Comparison of ENCODE assay signal across 13 cellular contexts in the genomic region with DNA sequence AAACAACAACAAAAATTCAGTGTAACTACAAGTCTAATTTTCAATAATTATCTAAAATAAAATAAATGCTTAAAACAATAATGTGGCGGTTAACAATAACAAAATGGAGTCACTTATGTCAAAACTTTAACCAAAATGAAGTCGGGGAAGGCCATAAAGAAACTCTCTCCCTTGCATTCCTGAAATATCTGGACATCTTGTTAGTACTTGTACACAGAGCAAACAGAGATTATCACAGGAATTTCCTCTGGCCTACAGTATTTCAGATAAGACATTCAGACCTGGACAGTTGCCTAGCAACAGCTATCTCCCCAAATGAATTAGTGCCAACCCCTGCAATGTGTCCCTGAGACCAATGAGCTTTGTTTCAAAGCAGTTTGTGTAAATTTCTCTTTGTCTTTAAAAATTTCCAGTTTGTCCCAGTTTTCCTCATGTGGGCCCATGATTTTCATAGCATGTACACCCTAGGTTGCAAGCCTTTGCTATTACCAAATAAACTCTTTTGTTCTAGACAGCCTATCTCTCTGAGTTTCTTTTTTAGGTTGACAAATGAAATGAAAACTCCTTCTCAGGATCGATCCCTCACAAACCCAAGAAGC.
DNase-seq lines count a peak whose midpoint lies in the region; ATAC-seq and TF ChIP-seq lines count a peak whose summit lies in the region.
"Had no signal": no experiment of that assay in that cellular context is flagged by ENCODE, and none has a peak within 500 bp of the region (broad histone marks: within the 10 kb centered on the region; RNA-seq: fewer than 3 reads in every experiment).

No MANE protein-coding gene starts in this region.

- no peak overlapping the region for H3K4me2 ChIP-seq in GM23338
- H3K4me2 ChIP-seq in neural progenitor cell: no peak overlapping the region

- peaks cover 11% of the 10 kb centered on the region for H3K4me1 ChIP-seq in GM23338 (ENCODE audit: insufficient read depth)
- H3K4me1 ChIP-seq in neural progenitor cell: no peaks in the 10 kb centered on the region
- H3K4me1 ChIP-seq in uterus: peaks cover 0 to 3% of the 10 kb centered on the region in 2 donors

- H3F3A ChIP-seq in GM23338 (replicated peaks; ENCODE audit: low read depth) (no peaks in the 10 kb centered on the region), neural progenitor cell (ENCODE audit: low read depth) (no peaks in the 10 kb centered on the region)

- no peaks in the 10 kb centered on the region for H3K27me3 ChIP-seq in GM23338 (ENCODE audit: insufficient read depth)
- no peaks in the 10 kb centered on the region for H3K27me3 ChIP-seq in neural progenitor cell
- no peaks in the 10 kb centered on the region for H3K27me3 ChIP-seq in uterus

- DNase-seq in GM23338 (ENCODE audit: low spot score): peak; percentile 21
- DNase-seq in SK-N-DZ (ENCODE audit: low spot score): peak; percentile 45
- DNase-seq in fibroblast of pulmonary artery (ENCODE audit: low read depth): peak; percentile 96
- peak; percentile 24 for DNase-seq in neural progenitor cell (ENCODE audit: low spot score)
- no peak for DNase-seq in uterus
- no peak for DNase-seq in lower leg skin (ENCODE audit: low spot score in 2 of 2)
- DNase-seq in MV-4-11 (lab: John Stamatoyannopoulos, UW): no peak
- DNase-seq in COLO829 (ENCODE audit: low spot score): no peak
- DNase-seq: activated CD4-positive, alpha-beta T cell treated with anti-CD3 and anti-CD28 coated beads, Interleukin-2, amount 10 ng/mL, durations not matched to agents 24 days and 14 days; foreskin melanocyte; naive thymus-derived CD4-positive, alpha-beta T cell; NCI-H1048; stimulated activated CD4-positive, alpha-beta T cell treated with anti-CD3 and anti-CD28 coated beads, Interleukin-2, amount 100 ng/mL, for 48 hours had no signal

- peaks cover 8% of the 10 kb centered on the region for H3K9me3 Mint-ChIP-seq in GM23338
- H3K9me3 Mint-ChIP-seq in neural progenitor cell: peaks cover 10% of the 10 kb centered on the region

- ATAC-seq in GM23338: no peak
- ATAC-seq: naive thymus-derived CD4-positive, alpha-beta T cell had no signal

- TF ChIP-seq POLR2A in uterus (IDR thresholded peaks at IDR 0.05): no peak
- TF ChIP-seq POLR2A in lower leg skin (IDR thresholded peaks at IDR 0.05): no peak

- H3K9ac ChIP-seq in neural progenitor cell: no peak overlapping the region

- no peaks in the 10 kb centered on the region for H4K20me1 ChIP-seq in GM23338 (replicated peaks; ENCODE audit: insufficient read depth)
- no peaks in the 10 kb centered on the region for H4K20me1 ChIP-seq in neural progenitor cell (ENCODE audit: low read depth)

- H3K27ac ChIP-seq in GM23338 (ENCODE audit: low read depth): no peak overlapping the region
- H3K27ac ChIP-seq in neural progenitor cell: no peak overlapping the region
- H3K27ac ChIP-seq in uterus: no peak overlapping the region

- H2AFZ ChIP-seq in GM23338 (no peak overlapping the region), neural progenitor cell (replicated peaks) (no peak overlapping the region)

- H3K27ac Mint-ChIP-seq in GM23338 (no peak overlapping the region), neural progenitor cell (no peak overlapping the region)
- H3K27ac Mint-ChIP-seq: activated CD4-positive, alpha-beta T cell treated with anti-CD3 and anti-CD28 coated beads, Interleukin-2, amount 10 ng/mL, durations not matched to agents 24 days and 14 days; naive thymus-derived CD4-positive, alpha-beta T cell had no signal

- WGBS in lower leg skin, 2 donors: 73 to 79% methylated on average over 3 of the region's 3 CpGs

- H3K9me2 ChIP-seq in GM23338 (ENCODE audit: insufficient read depth): no peaks in the 10 kb centered on the region

- no peaks in the 10 kb centered on the region for H3K79me2 ChIP-seq in GM23338 (replicated peaks; ENCODE audit: insufficient read depth)
- peaks cover 3% of the 10 kb centered on the region for H3K79me2 ChIP-seq in neural progenitor cell (ENCODE audit: low read depth)

- no peaks in the 10 kb centered on the region for H3K9me3 ChIP-seq in neural progenitor cell (ENCODE audit: low read depth)
- no peaks in the 10 kb centered on the region for H3K9me3 ChIP-seq in uterus

- H3K4me1 Mint-ChIP-seq in GM23338: peaks cover 10% of the 10 kb centered on the region
- H3K4me1 Mint-ChIP-seq in neural progenitor cell: peaks cover 11% of the 10 kb centered on the region
- H3K4me1 Mint-ChIP-seq: activated CD4-positive, alpha-beta T cell treated with anti-CD3 and anti-CD28 coated beads, Interleukin-2, amount 10 ng/mL, durations not matched to agents 24 days and 14 days; naive thymus-derived CD4-positive, alpha-beta T cell had no signal

- H3K4me3 Mint-ChIP-seq in GM23338: no peak overlapping the region
- no peak overlapping the region for H3K4me3 Mint-ChIP-seq in neural progenitor cell
- H3K4me3 Mint-ChIP-seq: activated CD4-positive, alpha-beta T cell treated with anti-CD3 and anti-CD28 coated beads, Interleukin-2, amount 10 ng/mL, durations not matched to agents 24 days and 14 days; naive thymus-derived CD4-positive, alpha-beta T cell had no signal

- H3K36me3 ChIP-seq in GM23338 (ENCODE audit: insufficient read depth) (no peaks in the 10 kb centered on the region), neural progenitor cell (no peaks in the 10 kb centered on the region), uterus (no peaks in the 10 kb centered on the region)

- H3K36me3 Mint-ChIP-seq in GM23338 (ENCODE audit: low read depth): peaks cover 14% of the 10 kb centered on the region; the same call in 2 of the 3 replicates
- H3K36me3 Mint-ChIP-seq in neural progenitor cell: peaks cover 11% of the 10 kb centered on the region

- no peaks in the 10 kb centered on the region for H3K27me3 Mint-ChIP-seq in GM23338 (ENCODE audit: insufficient read depth, low read depth, poor library complexity)
- H3K27me3 Mint-ChIP-seq in neural progenitor cell (ENCODE audit: insufficient read depth, low read depth): peaks cover 3% of the 10 kb centered on the region
- H3K27me3 Mint-ChIP-seq: activated CD4-positive, alpha-beta T cell treated with anti-CD3 and anti-CD28 coated beads, Interleukin-2, amount 10 ng/mL, durations not matched to agents 24 days and 14 days; naive thymus-derived CD4-positive, alpha-beta T cell had no signal

- intact Hi-C loops in uterus (cut with DNase I; ENCODE audit: low total_unique reads): no loop called here
- intact Hi-C loops in lower leg skin (cut with DNase I; ENCODE audit: low total_unique reads): no loop called here

- TF ChIP-seq CTCF in GM23338 (conservative IDR thresholded peaks at IDR 0.05; ENCODE audit: low read depth in 2 of 2) (no peak), fibroblast of pulmonary artery (IDR thresholded peaks at IDR 0.05; ENCODE audit: low read length, missing control alignments) (no peak), neural progenitor cell (IDR thresholded peaks at IDR 0.05) (no peak), uterus (IDR thresholded peaks at IDR 0.05) (no peak), lower leg skin (IDR thresholded peaks at IDR 0.05) (no peak)

- H3K4me3 ChIP-seq in GM23338: no peak overlapping the region
- H3K4me3 ChIP-seq in fibroblast of pulmonary artery (replicated peaks; ENCODE audit: low read depth, low read length): no peak overlapping the region
- H3K4me3 ChIP-seq in neural progenitor cell: no peak overlapping the region
- H3K4me3 ChIP-seq in uterus: no peak overlapping the region
- no peak overlapping the region for H3K4me3 ChIP-seq in lower leg skin (ENCODE audit: low read depth, poor library complexity, severe bottlenecking)

TF ChIP-seq in GM23338, 12 proteins besides CTCF, POLR2A, EP300 and RAD21:
- TF ChIP-seq JUNB (IDR thresholded peaks at IDR 0.05; ENCODE audit: unreplicated experiment): no peak

Comparison
In these comparisons a context has a peak if more than half of its experiments do, and no peak if none do; other contexts are left out.
1. DNase-seq: peak in GM23338 (single experiment), SK-N-DZ (single experiment), fibroblast of pulmonary artery (single experiment) and neural progenitor cell (single experiment); none in uterus (0 of 2), lower leg skin (0 of 2), MV-4-11 (single experiment) and COLO829 (single experiment).